Comparison of ENCODE assay signal across 29 cellular contexts in genomic region chr4:76363556-76364290, GRCh38. TPM values are rescaled to one million over a fixed set of nuclear protein-coding genes. Genes with fewer than 3 reads are reported as not detected.
DNase-seq lines count a peak whose midpoint lies in the region; ATAC-seq and TF ChIP-seq lines count a peak whose summit lies in the region.
"Had no signal": no experiment of that assay in that cellular context is flagged by ENCODE, and none has a peak within 500 bp of the region (broad histone marks: within the 10 kb centered on the region; RNA-seq: fewer than 3 reads in every experiment).

No MANE protein-coding gene starts in this region.

- H3K36me3 ChIP-seq in IMR-90 (ENCODE audit: control insufficient read depth, insufficient read depth, low read length), result no peaks in the 10 kb centered on the region
- no peaks in the 10 kb centered on the region for H3K36me3 ChIP-seq in CD8-positive, alpha-beta memory T cell (ENCODE audit: insufficient read depth, low read length)
- H3K36me3 ChIP-seq: adrenal gland, pancreas, right atrium auricular region, spleen, upper lobe of left lung had no signal

- H3K4me3 Mint-ChIP-seq in activated T-cell treated with anti-CD3 and anti-CD28 coated beads, Interleukin-2, amount 50 U/mL, for 72 hours, result no peak overlapping the region
- no peak overlapping the region for H3K4me3 Mint-ChIP-seq in stimulated activated naive B cell treated with anti-CD40 and anti-IgM and Interleukin-4, amounts not matched to agents 10 μg/mL and 1 μg/mL and 100 μg/mL, for 72 hours
- no peak overlapping the region for H3K4me3 Mint-ChIP-seq in CD8-positive, alpha-beta memory T cell
- H3K4me3 Mint-ChIP-seq: activated CD8-positive, alpha-beta memory T cell treated with anti-CD3 and anti-CD28 coated beads, Interleukin-2, amount 10 ng/mL, durations not matched to agents 7 days and 5 days; nephron had no signal

- H4K5ac ChIP-seq in IMR-90 (ENCODE audit: low read depth, low read length), result no peak overlapping the region

- no peak overlapping the region for H3K18ac ChIP-seq in IMR-90 (ENCODE audit: low read depth, low read length)

- dilution Hi-C loops in IMR-90 (cut with HindIII; ENCODE audit: low sequenced_read_pairs, unreplicated experiment), result no loop called here

- H3K4me1 Mint-ChIP-seq in activated T-cell treated with anti-CD3 and anti-CD28 coated beads, Interleukin-2, amount 50 U/mL, for 72 hours (ENCODE audit: low read depth), result peaks cover 12% of the 10 kb centered on the region
- H3K4me1 Mint-ChIP-seq in stimulated activated naive B cell treated with anti-CD40 and anti-IgM and Interleukin-4, amounts not matched to agents 10 μg/mL and 1 μg/mL and 100 μg/mL, for 72 hours, result peaks cover 8 to 10% of the 10 kb centered on the region in 2 donors
- peaks cover 0 to 5% (median 0%) of the 10 kb centered on the region in 3 donors for H3K4me1 Mint-ChIP-seq in CD8-positive, alpha-beta memory T cell
- H3K4me1 Mint-ChIP-seq: nephron had no signal

- H3K14ac ChIP-seq in IMR-90 (replicated peaks; ENCODE audit: low read depth, low read length), result no peak overlapping the region

- H2AFZ ChIP-seq in IMR-90 (replicated peaks; ENCODE audit: low read length, poor library complexity), result no peak overlapping the region

- no peaks in the 10 kb centered on the region for H3K9me1 ChIP-seq in IMR-90 (ENCODE audit: insufficient read depth, low read length)

- BruUV-seq in IMR-90 (replicated peaks; lab: Mats Ljungman, UMichigan), result no TSS peak

- no peak overlapping the region for H3K4me2 ChIP-seq in IMR-90 (ENCODE audit: low read depth, low read length)
- H3K4me2 ChIP-seq: SK-N-SH had no signal

- no peak overlapping the region for H2BK5ac ChIP-seq in IMR-90 (ENCODE audit: low read depth, low read length, poor library complexity, severe bottlenecking)

- WGBS in IMR-90 (ENCODE audit: extremely low coverage in 2 of 2, insufficient read length in 1 of 2), 2 experiments, result 51% methylated on average over 3 of the region's 6 CpGs; no CpG with 5 or more reads in 1 of the 2 experiments

- H3K27me3 ChIP-seq in IMR-90 (ENCODE audit: control insufficient read depth, insufficient read depth, low read length), result peaks cover 16% of the 10 kb centered on the region
- no peaks in the 10 kb centered on the region for H3K27me3 ChIP-seq in CD8-positive, alpha-beta memory T cell (ENCODE audit: insufficient read depth, low read length, poor library complexity, severe bottlenecking)
- H3K27me3 ChIP-seq: adrenal gland, pancreas, right atrium auricular region, upper lobe of left lung had no signal

- H2AK9ac ChIP-seq in IMR-90 (replicated peaks; ENCODE audit: low read depth, low read length, poor library complexity), result no peak overlapping the region

- peak; percentile 40 to 51 for ATAC-seq in activated T-cell treated with anti-CD3 and anti-CD28 coated beads, Interleukin-2, amount 50 U/mL, for 72 hours (replicated peaks in 1 of 2)
- ATAC-seq in IMR-90 (ENCODE audit: low read depth), result peak; percentile 37; the same call in 1 of the 2 replicates
- peak; percentile 64 to 87 for ATAC-seq in stimulated activated naive B cell treated with anti-CD40 and anti-IgM and Interleukin-4, amounts not matched to agents 10 μg/mL and 1 μg/mL and 100 μg/mL, for 72 hours (replicated peaks)
- no peak for ATAC-seq in GM18519 (IDR thresholded peaks at IDR 0.05; ENCODE audit: low FRiP score, unreplicated experiment)
- ATAC-seq: activated CD8-positive, alpha-beta memory T cell treated with anti-CD3 and anti-CD28 coated beads, Interleukin-2, amount 10 ng/mL, durations not matched to agents 7 days and 5 days; pancreas had no signal

- peaks cover 2% of the 10 kb centered on the region; the same call in 1 of the 2 replicates for H3K4me1 ChIP-seq in IMR-90 (ENCODE audit: control insufficient read depth, insufficient read depth, low read length)
- no peaks in the 10 kb centered on the region for H3K4me1 ChIP-seq in CD8-positive, alpha-beta memory T cell (ENCODE audit: insufficient read depth, low read length)
- H3K4me1 ChIP-seq: adrenal gland, right atrium auricular region, spleen, upper lobe of left lung had no signal

- no peak overlapping the region for H2AK5ac ChIP-seq in IMR-90 (ENCODE audit: low read depth, low read length)

- H3K9ac ChIP-seq in IMR-90 (ENCODE audit: low read depth, low read length), result no peak overlapping the region
- H3K9ac ChIP-seq: SK-N-SH had no signal

- H3K9me3 ChIP-seq in IMR-90 (ENCODE audit: control insufficient read depth, insufficient read depth, low read length), result 0 out of 2 replicates have a peak, but pooled peaks cover 4% of the 10 kb centered on the region
- no peaks in the 10 kb centered on the region for H3K9me3 ChIP-seq in CD8-positive, alpha-beta memory T cell (ENCODE audit: low read length)
- H3K9me3 ChIP-seq: pancreas, right atrium auricular region, SK-N-SH had no signal

- peaks cover 11 to 12% of the 10 kb centered on the region in 2 donors for H3K9me3 Mint-ChIP-seq in activated T-cell treated with anti-CD3 and anti-CD28 coated beads, Interleukin-2, amount 50 U/mL, for 72 hours
- peaks cover 6 to 9% of the 10 kb centered on the region in 2 donors for H3K9me3 Mint-ChIP-seq in stimulated activated naive B cell treated with anti-CD40 and anti-IgM and Interleukin-4, amounts not matched to agents 10 μg/mL and 1 μg/mL and 100 μg/mL, for 72 hours
- peaks cover 10 to 22% (median 19%) of the 10 kb centered on the region in 5 donors for H3K9me3 Mint-ChIP-seq in CD8-positive, alpha-beta memory T cell

- H3K4ac ChIP-seq in IMR-90 (ENCODE audit: low read depth, low read length), result no peak overlapping the region

- no peak overlapping the region for H4K8ac ChIP-seq in IMR-90 (ENCODE audit: low read depth in 2 of 2, low read length in 2 of 2)

- H2BK120ac ChIP-seq in IMR-90 (ENCODE audit: low read depth, low read length), result no peak overlapping the region

- H2BK20ac ChIP-seq in IMR-90 (ENCODE audit: low read depth, low read length), result no peak overlapping the region

- no peak overlapping the region for H3K27ac ChIP-seq in IMR-90 (ENCODE audit: insufficient read depth, low read length)
- no peak overlapping the region for H3K27ac ChIP-seq in CD8-positive, alpha-beta memory T cell (ENCODE audit: low read depth, low read length)
- H3K27ac ChIP-seq: adrenal gland, pancreas, right atrium auricular region, spleen, upper lobe of left lung had no signal

- H3K4me3 ChIP-seq in IMR-90 (ENCODE audit: insufficient read depth, low read depth, low read length) (no peak overlapping the region), choroid plexus epithelial cell (ENCODE audit: low read depth, low read length) (no peak overlapping the region)
- no peak overlapping the region for H3K4me3 ChIP-seq in CD8-positive, alpha-beta memory T cell (ENCODE audit: low read length)
- H3K4me3 ChIP-seq: adrenal gland, pancreas, right atrium auricular region, spleen, upper lobe of left lung had no signal

- H3K23ac ChIP-seq in IMR-90 (ENCODE audit: low read depth, low read length), result no peak overlapping the region

- H3K27ac Mint-ChIP-seq in activated T-cell treated with anti-CD3 and anti-CD28 coated beads, Interleukin-2, amount 50 U/mL, for 72 hours, result no peak overlapping the region
- H3K27ac Mint-ChIP-seq in stimulated activated naive B cell treated with anti-CD40 and anti-IgM and Interleukin-4, amounts not matched to agents 10 μg/mL and 1 μg/mL and 100 μg/mL, for 72 hours, result peak overlapping the region; percentile 27
- H3K27ac Mint-ChIP-seq in CD8-positive, alpha-beta memory T cell, result no peak overlapping the region
- H3K27ac Mint-ChIP-seq: activated CD8-positive, alpha-beta memory T cell treated with anti-CD3 and anti-CD28 coated beads, Interleukin-2, amount 10 ng/mL, durations not matched to agents 7 days and 5 days; nephron had no signal

- H2BK15ac ChIP-seq in IMR-90 (ENCODE audit: low read depth, low read length), result no peak overlapping the region

- CTCF ChIA-PET in IMR-90 (lab: Yijun Ruan, JAX), result no interaction called here
- CTCF ChIA-PET in CD8-positive, alpha-beta memory T cell (lab: Charles Lee), result no interaction called here

- H4K91ac ChIP-seq in IMR-90 (ENCODE audit: insufficient read depth, low read depth, low read length), result no peak overlapping the region

- TF ChIP-seq CTCF in IMR-90 (conservative IDR thresholded peaks at IDR 0.05; ENCODE audit: low read depth, low read length) (no peak), choroid plexus epithelial cell (conservative IDR thresholded peaks at IDR 0.05; ENCODE audit: low read depth, low read length) (no peak)

- POLR2A ChIA-PET in IMR-90 (lab: Charles Lee; ENCODE audit: unreplicated experiment), result no interaction called here
- POLR2A ChIA-PET in CD8-positive, alpha-beta memory T cell (lab: Charles Lee), result no interaction called here

- DNase-seq in activated T-cell treated with anti-CD3 and anti-CD28 coated beads, Interleukin-2, amount 50 U/mL, for 72 hours, result no peak
- no peak for DNase-seq in activated T-cell treated with anti-CD3 and anti-CD28 coated beads for 4 hours
- peak; percentile 41 for DNase-seq in IMR-90
- DNase-seq in choroid plexus epithelial cell (ENCODE audit: low read depth), result peak; percentile 16
- DNase-seq in stimulated activated naive B cell treated with anti-CD40 and anti-IgM and Interleukin-4, amounts not matched to agents 10 μg/mL and 1 μg/mL and 100 μg/mL, for 72 hours, result peak; percentile 1
- DNase-seq in CD8-positive, alpha-beta memory T cell, result no peak
- no peak for DNase-seq in cerebellar cortex (ENCODE audit: low spot score)
- DNase-seq: activated CD4-positive, alpha-beta T cell treated with anti-CD3 and anti-CD28 coated beads for 48 hours; activated CD8-positive, alpha-beta memory T cell treated with anti-CD3 and anti-CD28 coated beads, Interleukin-2, amount 10 ng/mL, durations not matched to agents 7 days and 5 days; adrenal gland; dermis blood vessel endothelial cell; DMS53; HCEC 1CT; midbrain; NCI-H1105; NCI-H2029; NCI-H345; NCI-H748 treated with DMSO at 0.1 percent for 48 hours; pancreas; SK-N-SH; spleen; stimulated activated CD4-positive, alpha-beta T cell treated with anti-CD3 and anti-CD28 coated beads, Interleukin-4, amount 100 ng/mL, for 4 hours; upper lobe of left lung had no signal

- in situ Hi-C loops in IMR-90 (cut with MboI; ENCODE audit: low sequenced_read_pairs), result no loop called here

- intact Hi-C loops in IMR-90 (cut with micrococcal nuclease), result no loop called here

- no peaks in the 10 kb centered on the region for H3K79me1 ChIP-seq in IMR-90 (ENCODE audit: low read depth in 1 of 2, low read length in 2 of 2)

- TF ChIP-seq RAD21 in IMR-90 (IDR thresholded peaks at IDR 0.05; ENCODE audit: low read length), result no peak

- no peaks in the 10 kb centered on the region for H4K20me1 ChIP-seq in IMR-90 (ENCODE audit: insufficient read depth, low read length)

- no peak overlapping the region for H3K56ac ChIP-seq in IMR-90 (ENCODE audit: extremely low read depth, insufficient read depth, low read length)

- peaks cover 8 to 12% of the 10 kb centered on the region in 2 donors for H3K36me3 Mint-ChIP-seq in activated T-cell treated with anti-CD3 and anti-CD28 coated beads, Interleukin-2, amount 50 U/mL, for 72 hours (ENCODE audit: insufficient read depth in 2 of 2)
- no peaks in the 10 kb centered on the region for H3K36me3 Mint-ChIP-seq in stimulated activated naive B cell treated with anti-CD40 and anti-IgM and Interleukin-4, amounts not matched to agents 10 μg/mL and 1 μg/mL and 100 μg/mL, for 72 hours
- H3K36me3 Mint-ChIP-seq in CD8-positive, alpha-beta memory T cell, result peaks cover 0 to 21% (median 3%) of the 10 kb centered on the region in 3 donors

- peaks cover 18% of the 10 kb centered on the region for H3K27me3 Mint-ChIP-seq in activated T-cell treated with anti-CD3 and anti-CD28 coated beads, Interleukin-2, amount 50 U/mL, for 72 hours (ENCODE audit: low read depth)
- H3K27me3 Mint-ChIP-seq in stimulated activated naive B cell treated with anti-CD40 and anti-IgM and Interleukin-4, amounts not matched to agents 10 μg/mL and 1 μg/mL and 100 μg/mL, for 72 hours, result peaks cover 12 to 13% of the 10 kb centered on the region in 2 donors
- peaks cover 3 to 35% of the 10 kb centered on the region in 2 donors for H3K27me3 Mint-ChIP-seq in CD8-positive, alpha-beta memory T cell

- TF ChIP-seq POLR2A in IMR-90 (IDR thresholded peaks at IDR 0.05; ENCODE audit: low read depth, low read length), result no peak

RNA-seq across cellular contexts. Expression of gene STBD1, which starts 57.2 kb away (rescaled TPM):
- under 1 TPM in 1 of 2 donors, not detected in 1; 0.30 TPM for total RNA-seq in activated T-cell treated with anti-CD3 and anti-CD28 coated beads, Interleukin-2, amount 50 U/mL, for 72 hours
- 2.2 and 3.0 TPM in 2 replicates for total RNA-seq in IMR-90 (2012; rRNA removed)
- 1.3 and 1.7 TPM in 2 replicates for polyA plus RNA-seq in IMR-90 (2012; rRNA removed)
- 0.55 and 1.1 TPM in 2 replicates for polyA plus RNA-seq in IMR-90 (2012; cell fraction: cytosol; rRNA removed)
- polyA plus RNA-seq in IMR-90 (2012; cell fraction: nucleus; rRNA removed; ENCODE audit: low replicate concordance), result 0.09 and 0.13 TPM in 2 replicates
- total RNA-seq in CD8-positive, alpha-beta memory T cell, result under 1 TPM in 1 of 2 experiments, not detected in 1; 0.26 TPM
- polyA plus RNA-seq in CD8-positive, alpha-beta memory T cell, result 1.8 TPM
- total RNA-seq: A673, OCI-LY7 had no signal

RNA-seq across cellular contexts. Expression of gene CCDC158, which starts 57.2 kb away (rescaled TPM):
- not detected for total RNA-seq in activated T-cell treated with anti-CD3 and anti-CD28 coated beads, Interleukin-2, amount 50 U/mL, for 72 hours
- total RNA-seq in IMR-90 (2012; rRNA removed), result not detected in 2 replicates
- not detected in 2 replicates for polyA plus RNA-seq in IMR-90 (2012; rRNA removed)
- not detected in 2 replicates for polyA plus RNA-seq in IMR-90 (2012; cell fraction: cytosol; rRNA removed)
- polyA plus RNA-seq in IMR-90 (2012; cell fraction: nucleus; rRNA removed; ENCODE audit: low replicate concordance), result not detected in 2 replicates
- not detected for total RNA-seq in CD8-positive, alpha-beta memory T cell
- polyA plus RNA-seq in CD8-positive, alpha-beta memory T cell, result not detected
- total RNA-seq: A673; activated CD8-positive, alpha-beta memory T cell treated with anti-CD3 and anti-CD28 coated beads, Interleukin-2, amount 10 ng/mL, durations not matched to agents 7 days and 5 days; dermis blood vessel endothelial cell; OCI-LY7; T-helper 2 cell treated with Interferon-gamma antibody and Interleukin-4, amounts not matched to agents 100 ng/mL and 5 ng/mL, for 36 hours had no signal
- polyA plus RNA-seq: SK-N-SH had no signal

Comparison
In these comparisons a context has a peak if more than half of its experiments do, and no peak if none do; other contexts are left out.
1. DNase-seq: peak in IMR-90 (single experiment), choroid plexus epithelial cell (single experiment) and stimulated activated naive B cell treated with anti-CD40 and anti-IgM and Interleukin-4, amounts not matched to agents 10 μg/mL and 1 μg/mL and 100 μg/mL, for 72 hours (single experiment); none in activated T-cell treated with anti-CD3 and anti-CD28 coated beads, Interleukin-2, amount 50 U/mL, for 72 hours (0 of 2), activated T-cell treated with anti-CD3 and anti-CD28 coated beads for 4 hours (single experiment), CD8-positive, alpha-beta memory T cell (0 of 5) and cerebellar cortex (single experiment).